ENCODE assay signal across 1 cellular context in genomic region chr15:64459382-64459781, GRCh38.
TF ChIP-seq lines count a peak whose summit lies in the region.

No MANE protein-coding gene starts in this region.

TF ChIP-seq in SK-N-SH, 30 proteins besides CTCF, POLR2A, EP300 and RAD21 (continued from another document):
- TF ChIP-seq GABPA (IDR thresholded peaks at IDR 0.05; ENCODE audit: low read depth): no peak
TF ChIP-seq in SK-N-SH: peak in this region for 0.
